Comparison of ENCODE assay signal across 1 cellular context in genomic region chr7:2802504-2803341, GRCh38.
TF ChIP-seq lines count a peak whose summit lies in the region.

No MANE protein-coding gene starts in this region.

TF ChIP-seq in HepG2, 621 proteins besides CTCF, POLR2A, EP300 and RAD21 (continued from another document and continues in another):
- TF ChIP-seq ZNF724P (CRISPR knock-in tag; IDR thresholded peaks at IDR 0.05; ENCODE audit: borderline replicate concordance) (no peak), TCF7L2 (IDR thresholded peaks at IDR 0.05; ENCODE audit: low read depth, low read length) (no peak), NFIC (IDR thresholded peaks at IDR 0.05; ENCODE audit: low read length) (peak; percentile 96), ZNF296 (CRISPR knock-in tag; conservative IDR thresholded peaks at IDR 0.05) (no peak), E2F5 (CRISPR knock-in tag; conservative IDR thresholded peaks at IDR 0.05) (no peak), ZNF547 (CRISPR knock-in tag; IDR thresholded peaks at IDR 0.05) (no peak), ARHGAP35 (CRISPR knock-in tag; IDR thresholded peaks at IDR 0.05; ENCODE audit: borderline replicate concordance) (no peak), ZNF75D (CRISPR knock-in tag; IDR thresholded peaks at IDR 0.05; ENCODE audit: borderline replicate concordance) (no peak), SMARCC2 (IDR thresholded peaks at IDR 0.05) (no peak), NR2F6 (IDR thresholded peaks at IDR 0.05) (peak; percentile 70), NR2F6 (CRISPR knock-in tag; IDR thresholded peaks at IDR 0.05) (peak; percentile 81), TAF15 (IDR thresholded peaks at IDR 0.05; ENCODE audit: low read depth, low read length, poor library complexity, severe bottlenecking) (no peak), BHLHE40 (IDR thresholded peaks at IDR 0.05; ENCODE audit: low read length) (no peak), ZNF747 (CRISPR knock-in tag; IDR thresholded peaks at IDR 0.05; ENCODE audit: borderline replicate concordance) (no peak), NFKB2 (CRISPR knock-in tag; IDR thresholded peaks at IDR 0.05; ENCODE audit: borderline replicate concordance) (no peak; the same call in 1 of the 2 replicates), CREB3 (CRISPR knock-in tag; IDR thresholded peaks at IDR 0.05) (no peak), JUND (CRISPR knock-in tag; IDR thresholded peaks at IDR 0.05) (no peak), CCDC6 (CRISPR knock-in tag; IDR thresholded peaks at IDR 0.05) (no peak), ZNF253 (CRISPR knock-in tag; IDR thresholded peaks at IDR 0.05; ENCODE audit: borderline replicate concordance) (no peak), PRDM10 (CRISPR knock-in tag; IDR thresholded peaks at IDR 0.05; ENCODE audit: low read depth) (peak; percentile 45; the same call in 1 of the 2 replicates), ZNF331 (CRISPR knock-in tag; IDR thresholded peaks at IDR 0.05) (peak; percentile 72), CBFB (CRISPR knock-in tag; IDR thresholded peaks at IDR 0.05) (0 out of 2 replicates have a peak, but pooled peaks have one; percentile 18), PCBP2 (optimal IDR thresholded peaks at IDR 0.05; ENCODE audit: low read depth, low read length, poor library complexity, severe bottlenecking) (no peak), ZNF484 (CRISPR knock-in tag; IDR thresholded peaks at IDR 0.05; ENCODE audit: borderline replicate concordance, low read depth) (no peak), NCOA5 (CRISPR knock-in tag; IDR thresholded peaks at IDR 0.05) (no peak), ZSCAN9 (CRISPR knock-in tag; IDR thresholded peaks at IDR 0.05; ENCODE audit: borderline replicate concordance) (no peak), HINFP (CRISPR knock-in tag; IDR thresholded peaks at IDR 0.05; ENCODE audit: low read depth) (no peak), ELF3 (CRISPR knock-in tag; IDR thresholded peaks at IDR 0.05) (peak; percentile 79), USF2 (IDR thresholded peaks at IDR 0.05; ENCODE audit: low read depth, low read length) (no peak), USF2 (CRISPR knock-in tag; IDR thresholded peaks at IDR 0.05; ENCODE audit: borderline replicate concordance) (no peak), RNF2 (conservative IDR thresholded peaks at IDR 0.05; ENCODE audit: low read depth) (no peak), ZNF841 (CRISPR knock-in tag; IDR thresholded peaks at IDR 0.05; ENCODE audit: borderline replicate concordance) (no peak), MXD1 (CRISPR knock-in tag; IDR thresholded peaks at IDR 0.05) (0 out of 2 replicates have a peak, but pooled peaks have one; percentile 5), LCORL (IDR thresholded peaks at IDR 0.05) (no peak), LCORL (CRISPR knock-in tag; IDR thresholded peaks at IDR 0.05) (peak; percentile 73), HMG20A (CRISPR knock-in tag; IDR thresholded peaks at IDR 0.05; ENCODE audit: borderline replicate concordance) (peak; percentile 86; the same call in 1 of the 2 replicates), ZNF773 (CRISPR knock-in tag; IDR thresholded peaks at IDR 0.05; ENCODE audit: borderline replicate concordance) (no peak), SIN3A (IDR thresholded peaks at IDR 0.05; ENCODE audit: borderline replicate concordance, low read depth, low read length) (no peak), MTERF4 (CRISPR knock-in tag; IDR thresholded peaks at IDR 0.05) (no peak), ZNF280B (CRISPR knock-in tag; IDR thresholded peaks at IDR 0.05; ENCODE audit: borderline replicate concordance) (no peak), TFDP1 (CRISPR knock-in tag; IDR thresholded peaks at IDR 0.05; ENCODE audit: borderline replicate concordance) (peak; percentile 16; the same call in 1 of the 2 replicates), AGO1 (IDR thresholded peaks at IDR 0.05; ENCODE audit: low read depth, low read length, poor library complexity, severe bottlenecking) (no peak), ZNF546 (CRISPR knock-in tag; conservative IDR thresholded peaks at IDR 0.05) (no peak), ZZZ3 (CRISPR knock-in tag; IDR thresholded peaks at IDR 0.05; ENCODE audit: borderline replicate concordance) (0 out of 2 replicates have a peak, but pooled peaks have one; percentile 43), ZNF230 (CRISPR knock-in tag; IDR thresholded peaks at IDR 0.05) (no peak), ZNF644 (CRISPR knock-in tag; IDR thresholded peaks at IDR 0.05; ENCODE audit: low read depth) (peak; percentile 66; the same call in 1 of the 2 replicates), DNMT3B (CRISPR knock-in tag; conservative IDR thresholded peaks at IDR 0.05) (peak; percentile 92), ZNF709 (CRISPR knock-in tag; IDR thresholded peaks at IDR 0.05) (0 out of 2 replicates have a peak, but pooled peaks have one; percentile 27), ZNF18 (CRISPR knock-in tag; IDR thresholded peaks at IDR 0.05; ENCODE audit: insufficient replicate concordance) (no peak), MED13 (CRISPR knock-in tag; IDR thresholded peaks at IDR 0.05) (no peak), TIGD3 (CRISPR knock-in tag; IDR thresholded peaks at IDR 0.05; ENCODE audit: borderline replicate concordance) (no peak), GATAD2A (CRISPR knock-in tag; IDR thresholded peaks at IDR 0.05) (peak; percentile 95)
